1 cellular context compared by ENCODE assay signal in genomic region chr6:44278316-44278715, GRCh38.
TF ChIP-seq lines count a peak whose summit lies in the region.

No MANE protein-coding gene starts in this region.

TF ChIP-seq in SK-N-SH, 30 proteins besides CTCF, POLR2A, EP300 and RAD21 (continued from another document):
- TF ChIP-seq ZBTB33 (IDR thresholded peaks at IDR 0.05; ENCODE audit: borderline replicate concordance, low read depth), result no peak
